In genomic region chr12:103966736-103967135, GRCh38 we compare ENCODE assay signal across 8 cellular contexts. TPM values are rescaled to one million over a fixed set of nuclear protein-coding genes. Genes with fewer than 3 reads are reported as not detected.
DNase-seq lines count a peak whose midpoint lies in the region; ATAC-seq and TF ChIP-seq lines count a peak whose summit lies in the region.

No MANE protein-coding gene starts in this region.

- peak overlapping the region; percentile 85 for H3K4me2 ChIP-seq in neural progenitor cell

- TF ChIP-seq CTCF in CD14-positive monocyte (IDR thresholded peaks at IDR 0.05) (no peak), neural progenitor cell (IDR thresholded peaks at IDR 0.05) (no peak)

- H3K4me1 Mint-ChIP-seq in CD14-positive monocyte = peaks cover 34% of the 10 kb centered on the region
- peaks cover 29% of the 10 kb centered on the region for H3K4me1 Mint-ChIP-seq in neural progenitor cell

- H3K9me3 Mint-ChIP-seq in CD14-positive monocyte (peaks cover 0 to 1% (median 0%) of the 10 kb centered on the region in 7 donors), neural progenitor cell (no peaks in the 10 kb centered on the region)

- peaks cover 72% of the 10 kb centered on the region for H3K36me3 ChIP-seq in NT2/D1 (ENCODE audit: insufficient read depth, insufficient read length, low read length)
- no peaks in the 10 kb centered on the region for H3K36me3 ChIP-seq in endocrine pancreas (ENCODE audit: control insufficient read depth, insufficient read depth, low read length)
- H3K36me3 ChIP-seq in neural progenitor cell = no peaks in the 10 kb centered on the region

- peaks cover 32% of the 10 kb centered on the region for H4K20me1 ChIP-seq in neural progenitor cell (ENCODE audit: low read depth)

- intact Hi-C loops in CD14-positive monocyte (cut with micrococcal nuclease) = loop anchor here (5.0 to 10.0 kb wide), 2 partner anchors 34 to 1148 kb away; partner anchors contain the start of gene HSP90B1 (in 1 of the 2)

- H3F3A ChIP-seq in neural progenitor cell (ENCODE audit: low read depth) = peaks cover 15% of the 10 kb centered on the region

- peak overlapping the region; percentile 93 for H3K9ac ChIP-seq in NT2/D1 (ENCODE audit: insufficient read length, low read depth)
- peak overlapping the region; percentile 100 for H3K9ac ChIP-seq in endocrine pancreas (ENCODE audit: control insufficient read depth, insufficient read depth, low read length)
- H3K9ac ChIP-seq in neural progenitor cell = peak overlapping the region; percentile 78

- H2AFZ ChIP-seq in neural progenitor cell (replicated peaks) = no peak overlapping the region

- ATAC-seq in GM19455 (IDR thresholded peaks at IDR 0.05; ENCODE audit: unreplicated experiment) (no peak), GM18909 (IDR thresholded peaks at IDR 0.05; ENCODE audit: poor library complexity, unreplicated experiment) (no peak), GM19397 (IDR thresholded peaks at IDR 0.05; ENCODE audit: unreplicated experiment) (no peak)

- H3K27ac ChIP-seq in neural progenitor cell = no peak overlapping the region

- peaks cover 96% of the 10 kb centered on the region for H3K79me2 ChIP-seq in neural progenitor cell (ENCODE audit: low read depth)

- H3K4me3 ChIP-seq in NT2/D1 (ENCODE audit: insufficient read length, low read depth) (peak overlapping the region; percentile 90), endocrine pancreas (ENCODE audit: control insufficient read depth, insufficient read depth, low read length) (peak overlapping the region; percentile 91), neural progenitor cell (peak overlapping the region; percentile 78)

- no peaks in the 10 kb centered on the region for H3K9me3 ChIP-seq in NT2/D1 (ENCODE audit: insufficient read depth, low read length)
- no peaks in the 10 kb centered on the region for H3K9me3 ChIP-seq in endocrine pancreas (ENCODE audit: control insufficient read depth, low read length)
- H3K9me3 ChIP-seq in neural progenitor cell (ENCODE audit: low read depth) = no peaks in the 10 kb centered on the region

- H3K36me3 Mint-ChIP-seq in CD14-positive monocyte (peaks cover 9 to 16% of the 10 kb centered on the region in 2 donors), neural progenitor cell (peaks cover 7% of the 10 kb centered on the region)

- H3K27ac Mint-ChIP-seq in CD14-positive monocyte (peak overlapping the region in 5 of 7 donors; percentile 1 to 98 (median 96)), neural progenitor cell (peak overlapping the region; percentile 86)

- peaks cover 2% of the 10 kb centered on the region for H3K4me1 ChIP-seq in NT2/D1 (ENCODE audit: insufficient read depth, insufficient read length)
- peaks cover 15% of the 10 kb centered on the region for H3K4me1 ChIP-seq in endocrine pancreas (ENCODE audit: control insufficient read depth, insufficient read depth, low read length)
- peaks cover 16% of the 10 kb centered on the region for H3K4me1 ChIP-seq in neural progenitor cell

- H3K27me3 Mint-ChIP-seq in CD14-positive monocyte (ENCODE audit: low read depth in 3 of 3) (peaks cover 0 to 2% (median 0%) of the 10 kb centered on the region in 3 donors), neural progenitor cell (ENCODE audit: insufficient read depth, low read depth) (no peaks in the 10 kb centered on the region)

- no peaks in the 10 kb centered on the region for H3K27me3 ChIP-seq in NT2/D1 (ENCODE audit: insufficient read depth, insufficient read length)
- H3K27me3 ChIP-seq in endocrine pancreas (ENCODE audit: control insufficient read depth, insufficient read depth, low read length) = no peaks in the 10 kb centered on the region
- H3K27me3 ChIP-seq in neural progenitor cell = no peaks in the 10 kb centered on the region

- H3K4me3 Mint-ChIP-seq in CD14-positive monocyte = peak overlapping the region; percentile 93 to 97
- H3K4me3 Mint-ChIP-seq in neural progenitor cell = peak overlapping the region; percentile 97

- DNase-seq in CD14-positive monocyte (ENCODE audit: low spot score) (no peak), NT2/D1 (ENCODE audit: low read depth, low spot score) (no peak), neural progenitor cell (ENCODE audit: low spot score) (peak; percentile 10), NCI-H510A (lab: John Stamatoyannopoulos, UW) (no peak)

RNA-seq across cellular contexts. Expression of gene TDG, which starts 1.1 kb away (rescaled TPM):
- polyA plus RNA-seq in CD14-positive monocyte = 10 to 100 TPM; 20.1 to 22.4 TPM
- 60.2 and 88.1 TPM in 2 replicates for total RNA-seq in neural progenitor cell (ENCODE audit: low replicate concordance)

RNA-seq across cellular contexts. Expression of gene HSP90B1, which starts 36.5 kb away (rescaled TPM):
- polyA plus RNA-seq in CD14-positive monocyte = 100 to 1,000 TPM in 1 of 2 donors, 10 to 100 TPM in 1; 97.9 to 177 TPM
- 384 and 588 TPM in 2 replicates for total RNA-seq in neural progenitor cell (ENCODE audit: low replicate concordance)
